Comparison of ENCODE assay signal across 1 cellular context in the genomic region with DNA sequence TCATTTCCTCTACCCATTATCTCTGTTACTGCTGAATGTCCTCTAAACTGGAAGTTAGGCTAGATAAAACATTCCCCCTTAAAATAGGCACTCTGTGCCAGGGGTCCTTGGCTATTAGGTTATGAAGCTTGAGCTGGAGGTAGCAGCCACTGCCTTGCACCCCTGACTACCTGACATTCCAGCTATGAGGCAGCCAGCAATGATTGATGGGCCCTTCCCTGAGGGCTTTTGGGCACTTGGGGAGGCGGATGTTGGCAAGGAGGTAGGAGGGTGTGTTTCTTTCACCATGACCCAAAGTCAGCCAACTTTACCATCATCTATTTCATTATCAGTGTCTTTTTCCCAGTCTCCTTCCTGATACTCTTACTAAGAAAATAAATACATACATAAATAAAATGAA.
TF ChIP-seq lines count a peak whose summit lies in the region.

No MANE protein-coding gene starts in this region.

TF ChIP-seq in K562, 482 proteins besides CTCF, POLR2A, EP300 and RAD21:
- TF ChIP-seq THRB (CRISPR knock-in tag; conservative IDR thresholded peaks at IDR 0.05): 0 out of 2 replicates have a peak, but pooled peaks have one; percentile 9
- TF ChIP-seq ZNF592 (IDR thresholded peaks at IDR 0.05): no peak
- no peak for TF ChIP-seq THRAP3 (IDR thresholded peaks at IDR 0.05; ENCODE audit: borderline replicate concordance)
- peak; percentile 12 for TF ChIP-seq POLR2B (IDR thresholded peaks at IDR 0.05; ENCODE audit: low read depth, partially characterized antibody)
- peak; percentile 34; the same call in 1 of the 2 replicates for TF ChIP-seq SUPT5H (IDR thresholded peaks at IDR 0.05)
- TF ChIP-seq RBFOX2 (IDR thresholded peaks at IDR 0.05; ENCODE audit: low read depth, low read length): 0 out of 2 replicates have a peak, but pooled peaks have one; percentile 25
- TF ChIP-seq PKNOX1 (IDR thresholded peaks at IDR 0.05): peak; percentile 29; the same call in 1 of the 2 replicates
- TF ChIP-seq KDM4B (IDR thresholded peaks at IDR 0.05; ENCODE audit: borderline replicate concordance in 2 of 2, low read depth in 1 of 2): no peak
TF ChIP-seq in K562: peak in this region for 5.
